In genomic region chr5:56281489-56282163, GRCh38 we compare ENCODE assay signal across 28 cellular contexts.
"Had no signal": no experiment of that assay in that cellular context is flagged by ENCODE, and none has a peak within 500 bp of the region (broad histone marks: within the 10 kb centered on the region; RNA-seq: fewer than 3 reads in every experiment).

No MANE protein-coding gene starts in this region.

- H3K4me1 ChIP-seq: parathyroid adenoma had no signal

- DNase-seq: activated CD4-positive, alpha-beta T cell treated with anti-CD3 and anti-CD28 coated beads for 1 hour; activated CD4-positive, alpha-beta T cell treated with anti-CD3 and anti-CD28 coated beads, Interleukin-2, amount 10 ng/mL, durations not matched to agents 7 days and 5 days; activated CD8-positive, alpha-beta T cell treated with anti-CD3 and anti-CD28 coated beads for 36 hours; activated gamma-delta T cell treated with Interleukin-2 at 50 U/mL for 16 hours; activated naive CD4-positive, alpha-beta T cell treated with anti-CD3 and anti-CD28 coated beads, Interleukin-2, amount 50 U/mL, for 16 hours; activated T-cell treated with anti-CD3 and anti-CD28 coated beads, Interleukin-2, amount 50 U/mL, for 4 hours; amygdala; caudate nucleus; cortex of kidney; heart right ventricle; left lung; lower lobe of right lung; mesendoderm; natural killer cell; occipital lobe; psoas muscle; sigmoid colon; stimulated activated CD4-positive, alpha-beta T cell treated with anti-CD3 and anti-CD28 coated beads, Interleukin-15, amount 100 ng/mL, for 24 hours; stimulated activated CD4-positive, alpha-beta T cell treated with anti-CD3 and anti-CD28 coated beads, Interleukin-2, amount 100 ng/mL, for 24 hours; stimulated activated naive B cell treated with anti-CD40 and anti-IgM and Interleukin-4, amounts not matched to agents 10 μg/mL and 1 μg/mL and 100 μg/mL, for 72 hours; T-helper 9 cell; tibial artery had no signal

- H2AFZ ChIP-seq: neural progenitor cell, parathyroid adenoma had no signal

- H3K27me3 ChIP-seq: esophagus muscularis mucosa, heart right ventricle, left lung, neural progenitor cell, sigmoid colon, suprapubic skin, tibial artery had no signal

- H3K36me3 ChIP-seq: esophagus muscularis mucosa, heart right ventricle, left lung, lower lobe of right lung, neural progenitor cell, sigmoid colon, suprapubic skin, tibial artery had no signal

- H3K9me3 ChIP-seq: esophagus muscularis mucosa, lower lobe of right lung, psoas muscle, sigmoid colon, suprapubic skin, tibial artery had no signal

- H3K79me2 ChIP-seq: parathyroid adenoma had no signal

- H3K4me2 ChIP-seq: neural progenitor cell had no signal

- ATAC-seq: activated CD8-positive, alpha-beta T cell treated with anti-CD3 and anti-CD28 coated beads for 36 hours; activated T-cell treated with anti-CD3 and anti-CD28 coated beads, Interleukin-2, amount 50 U/mL, for 4 hours; activated T-helper 17 cell treated with anti-CD3 and anti-CD28 coated beads, Interleukin-2, amount 50 U/mL, for 72 hours; heart right ventricle; left lung; lower lobe of right lung; natural killer cell; psoas muscle; stimulated activated naive B cell treated with anti-CD40 and anti-IgM and Interleukin-4, amounts not matched to agents 10 μg/mL and 1 μg/mL and 100 μg/mL, for 72 hours; WTC11 had no signal

- H3K4me3 ChIP-seq: esophagus muscularis mucosa, heart right ventricle, left lung, lower lobe of right lung, neural progenitor cell, psoas muscle, sigmoid colon, suprapubic skin, tibial artery had no signal

- H3K9ac ChIP-seq: neural progenitor cell, parathyroid adenoma had no signal

- H3K27ac ChIP-seq: esophagus muscularis mucosa, heart right ventricle, lower lobe of right lung, neural progenitor cell, parathyroid adenoma, psoas muscle, suprapubic skin, tibial artery had no signal
